ENCODE assay signal across 8 cellular contexts in the genomic region with DNA sequence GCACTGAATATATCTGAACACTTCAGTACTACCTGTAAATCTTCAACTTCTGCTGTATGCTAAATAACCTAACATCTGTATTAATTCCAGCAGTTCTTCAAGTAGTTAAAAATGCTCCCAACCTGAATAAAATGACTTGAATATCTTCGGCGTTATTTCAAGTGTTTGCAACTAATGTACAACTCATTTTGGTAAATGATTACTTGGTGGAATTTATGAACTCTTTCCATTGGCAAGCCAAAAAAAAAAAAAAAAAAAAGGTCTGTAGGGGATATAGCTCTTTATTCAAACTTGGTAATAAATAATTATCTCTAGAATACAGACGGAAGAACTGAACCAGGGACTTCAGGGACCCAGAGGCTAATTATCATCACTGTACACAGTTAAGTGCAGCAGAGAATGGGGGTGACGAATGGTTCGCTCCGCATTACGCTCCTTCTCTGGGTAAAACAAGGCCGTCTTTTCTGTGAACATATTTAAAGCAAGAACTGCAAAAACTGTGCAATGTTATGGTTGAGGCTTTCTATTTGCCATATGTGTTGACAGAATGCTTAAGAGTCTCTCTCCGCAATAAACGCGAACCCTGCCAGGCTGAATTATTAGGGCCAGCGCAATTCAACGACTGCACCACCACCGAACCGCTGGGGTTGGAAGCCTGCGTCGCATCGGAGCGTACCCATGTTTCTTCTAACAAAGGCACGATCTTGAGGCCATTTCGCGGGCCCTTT. TPM values are rescaled to one million over a fixed set of nuclear protein-coding genes. Genes with fewer than 3 reads are reported as not detected.
A peak's percentile ranks its signal among the peaks of the same experiment; 100 is the strongest.
DNase-seq lines count a peak whose midpoint lies in the region; ATAC-seq and TF ChIP-seq lines count a peak whose summit lies in the region.

No MANE protein-coding gene starts in this region.

- H3K36me3 ChIP-seq in DND-41 (ENCODE audit: insufficient read depth, low read length) = peaks cover 1% of the 10 kb centered on the region; the same call in 1 of the 2 replicates
- no peaks in the 10 kb centered on the region for H3K36me3 ChIP-seq in psoas muscle (ENCODE audit: insufficient read depth in 1 of 2, low read depth in 1 of 2)

- H3K27me3 Mint-ChIP-seq in T-helper 17 cell = no peaks in the 10 kb centered on the region

- no peaks in the 10 kb centered on the region for H3K27me3 ChIP-seq in DND-41 (ENCODE audit: insufficient read depth, low read length, poor library complexity)
- H3K27me3 ChIP-seq in foreskin keratinocyte = no peaks in the 10 kb centered on the region
- no peaks in the 10 kb centered on the region for H3K27me3 ChIP-seq in psoas muscle (ENCODE audit: insufficient read depth in 3 of 3, low read length in 2 of 3)

- peaks cover 23% of the 10 kb centered on the region for H3K4me1 ChIP-seq in DND-41 (ENCODE audit: insufficient read depth, low read length)
- H3K4me1 ChIP-seq in foreskin keratinocyte = peaks cover 4% of the 10 kb centered on the region
- peaks cover 17% of the 10 kb centered on the region for H3K4me1 ChIP-seq in psoas muscle

- H3K4me2 ChIP-seq in DND-41 (ENCODE audit: insufficient read depth, low read length) = peak overlapping the region; percentile 75

- 4 to 8% (median 5%) methylated on average over 22 of the region's 22 CpGs for WGBS in psoas muscle, 3 donors

- peak overlapping the region; percentile 91 for H3K9ac ChIP-seq in DND-41 (ENCODE audit: low read depth, low read length)

- peak overlapping the region; percentile 96 for H3K27ac Mint-ChIP-seq in T-helper 17 cell

- H3K4me3 ChIP-seq in DND-41 (ENCODE audit: low read depth in 1 of 2, low read length in 2 of 2) (peak overlapping the region; percentile 55 to 79), psoas muscle (peak overlapping the region; percentile 95)

- H3K36me3 Mint-ChIP-seq in T-helper 17 cell (ENCODE audit: low read depth) = no peaks in the 10 kb centered on the region

- DNase-seq in DND-41 = no peak
- no peak for DNase-seq in T-helper 17 cell
- DNase-seq in foreskin keratinocyte = no peak
- no peak for DNase-seq in psoas muscle
- DNase-seq in omental fat pad (ENCODE audit: low spot score) = no peak

- H3K79me2 ChIP-seq in DND-41 (ENCODE audit: insufficient read depth, low read length) = peaks cover 53% of the 10 kb centered on the region

- TF ChIP-seq CTCF in DND-41 (IDR thresholded peaks at IDR 0.05; ENCODE audit: borderline replicate concordance, extremely low read depth, low read length, poor library complexity, severe bottlenecking) = no peak
- TF ChIP-seq CTCF in foreskin keratinocyte (conservative IDR thresholded peaks at IDR 0.05) = no peak
- no peak for TF ChIP-seq CTCF in psoas muscle (IDR thresholded peaks at IDR 0.05)
- TF ChIP-seq CTCF in omental fat pad (IDR thresholded peaks at IDR 0.05) = no peak

- H2AFZ ChIP-seq in DND-41 (ENCODE audit: low read depth, low read length) = peak overlapping the region; percentile 76

- intact Hi-C loops in psoas muscle (cut with DNase I) = loop anchor here (5.0 to 10.0 kb wide), 6 partner anchors 43 to 218 kb away; partner anchors contain the start of gene SREK1 (in 1 of the 2)

- H3K9me3 ChIP-seq in DND-41 (ENCODE audit: insufficient read depth, low read length, severe bottlenecking) (no peaks in the 10 kb centered on the region), T-helper 17 cell (ENCODE audit: control insufficient read depth, low read length, poor library complexity, severe bottlenecking) (no peaks in the 10 kb centered on the region), psoas muscle (no peaks in the 10 kb centered on the region)

- peak; percentile 8; the same call in 2 of the 3 replicates for ATAC-seq in DND-41 (ENCODE audit: insufficient read depth, low read depth)
- ATAC-seq in HG02610 (IDR thresholded peaks at IDR 0.05; ENCODE audit: unreplicated experiment) = peak; percentile 7
- ATAC-seq in T-helper 17 cell = no peak
- ATAC-seq in foreskin keratinocyte = peak; percentile 0
- peak in 3 of 4 donors; percentile 12 to 31 (median 17) for ATAC-seq in psoas muscle
- ATAC-seq in HG02970 (IDR thresholded peaks at IDR 0.05; ENCODE audit: low FRiP score, unreplicated experiment) = no peak
- no peak for ATAC-seq in omental fat pad (ENCODE audit: low FRiP score)
- no peak for ATAC-seq in HG03469 (IDR thresholded peaks at IDR 0.05; ENCODE audit: unreplicated experiment)

- peaks cover 16% of the 10 kb centered on the region for H3K4me1 Mint-ChIP-seq in T-helper 17 cell

- H3K4me3 Mint-ChIP-seq in T-helper 17 cell = peak overlapping the region; percentile 89

- peaks cover 22% of the 10 kb centered on the region; the same call in 1 of the 2 replicates for H4K20me1 ChIP-seq in DND-41 (ENCODE audit: insufficient read depth, low read length)

- peak overlapping the region; percentile 99 for H3K27ac ChIP-seq in DND-41 (ENCODE audit: low read length)
- H3K27ac ChIP-seq in foreskin keratinocyte = peak overlapping the region; percentile 41
- peak overlapping the region; percentile 100 for H3K27ac ChIP-seq in psoas muscle

RNA-seq across cellular contexts. Expression of gene ERBIN, which starts 1.8 kb away (rescaled TPM):
- total RNA-seq in T-helper 17 cell (10 to 100 TPM; 96.2 to 98.6 TPM), foreskin keratinocyte (51.3 and 53.3 TPM in 2 replicates), psoas muscle (10 to 100 TPM; 28.8 to 56.6 (median 45.6) TPM), omental fat pad (10 to 100 TPM; 45.1 to 64.9 (median 56.9) TPM)
- polyA plus RNA-seq in foreskin keratinocyte (6.9 and 7.6 TPM in 2 replicates), psoas muscle (10 to 100 TPM in 2 of 3 donors, 1 to 10 TPM in 1; 8.3 to 17.6 (median 10.1) TPM)

Comparison
In these comparisons a context has a peak if more than half of its experiments do, and no peak if none do; other contexts are left out.
1. ATAC-seq: peak in DND-41 (single experiment), HG02610 (single experiment), foreskin keratinocyte (single experiment) and psoas muscle (3 of 4); none in T-helper 17 cell (single experiment), HG02970 (single experiment), omental fat pad (single experiment) and HG03469 (single experiment).
2. H3K27ac ChIP-seq: peak in every context shown above with its lines; median percentile 100 in psoas muscle; 99 in DND-41; 41 in foreskin keratinocyte.